ENCODE assay signal across 1 cellular context in the genomic region with DNA sequence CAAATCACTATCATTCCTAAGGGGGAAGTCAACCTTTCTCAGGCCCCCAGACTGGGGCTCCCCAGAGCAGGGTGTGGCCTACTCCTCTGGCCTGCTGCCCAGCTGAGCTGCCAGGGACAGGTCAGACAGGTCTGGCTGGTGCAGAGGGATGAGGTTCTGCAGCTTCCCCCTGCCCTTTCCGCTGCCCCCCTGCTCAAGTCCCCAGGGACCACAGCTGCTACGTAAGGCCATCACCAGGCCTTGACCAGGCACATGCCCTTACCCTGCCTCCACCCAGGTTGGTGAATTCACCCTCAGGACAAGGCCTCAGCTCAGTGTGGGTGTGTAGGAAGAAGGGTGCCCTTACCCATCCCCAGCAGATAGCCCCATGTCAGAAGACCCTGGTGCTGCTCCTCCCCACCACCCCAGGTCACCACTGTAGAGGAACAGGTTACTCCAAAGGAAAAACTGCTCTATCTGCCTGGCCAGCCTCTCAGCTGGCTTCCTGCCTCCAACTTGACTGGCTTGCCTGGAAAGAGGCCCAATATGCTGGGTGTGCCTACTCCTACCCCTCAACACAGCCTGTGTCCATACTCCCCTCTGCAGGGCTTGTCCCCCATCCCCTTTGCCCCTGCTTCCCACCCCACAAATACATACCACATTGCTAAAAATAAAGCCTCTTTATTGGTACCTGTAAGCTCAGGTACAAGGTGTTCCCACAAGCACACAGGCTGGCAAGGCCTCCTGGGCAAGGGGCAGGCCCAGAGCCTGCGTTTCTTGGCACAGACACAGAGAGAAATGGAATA.
A peak's percentile ranks its signal among the peaks of the same experiment; 100 is the strongest.
TF ChIP-seq lines count a peak whose summit lies in the region.

No MANE protein-coding gene starts in this region.

TF ChIP-seq in K562, 482 proteins besides CTCF, POLR2A, EP300 and RAD21 (continued from another document and continues in another):
- TF ChIP-seq BRD9 (IDR thresholded peaks at IDR 0.05; ENCODE audit: low read depth, partially characterized antibody) (no peak), ZKSCAN1 (IDR thresholded peaks at IDR 0.05; ENCODE audit: low read depth, low read length) (no peak), TEAD2 (tag; IDR thresholded peaks at IDR 0.05) (no peak), POLR2AphosphoS2 (IDR thresholded peaks at IDR 0.05; ENCODE audit: low read length) (peak; percentile 61; the same call in 1 of the 2 replicates), HOMEZ (CRISPR knock-in tag; IDR thresholded peaks at IDR 0.05) (no peak), HDGF (IDR thresholded peaks at IDR 0.05) (no peak), ZBTB8A (IDR thresholded peaks at IDR 0.05; ENCODE audit: partially characterized antibody) (no peak), NCOA2 (IDR thresholded peaks at IDR 0.05; ENCODE audit: partially characterized antibody in 2 of 2) (no peak), SAFB (IDR thresholded peaks at IDR 0.05; ENCODE audit: borderline replicate concordance, low read depth, low read length) (no peak), POLR2G (IDR thresholded peaks at IDR 0.05; ENCODE audit: low read depth, low read length) (peak; percentile 69), ZNF79 (CRISPR knock-in tag; IDR thresholded peaks at IDR 0.05; ENCODE audit: low read depth) (no peak), NBN (IDR thresholded peaks at IDR 0.05; ENCODE audit: low read depth) (no peak), SUPT5H (IDR thresholded peaks at IDR 0.05) (peak; percentile 29; the same call in 1 of the 2 replicates), NFIC (IDR thresholded peaks at IDR 0.05) (peak; percentile 54; the same call in 1 of the 2 replicates), ESRRA (IDR thresholded peaks at IDR 0.05; ENCODE audit: borderline replicate concordance, low read depth) (no peak), DMBX1 (CRISPR knock-in tag; IDR thresholded peaks at IDR 0.05; ENCODE audit: borderline replicate concordance) (no peak), ZNF232 (CRISPR knock-in tag; IDR thresholded peaks at IDR 0.05) (no peak), SRSF1 (IDR thresholded peaks at IDR 0.05; ENCODE audit: low read depth, low read length) (no peak), ZNF699 (CRISPR knock-in tag; IDR thresholded peaks at IDR 0.05; ENCODE audit: insufficient replicate concordance) (no peak), SFPQ (IDR thresholded peaks at IDR 0.05; ENCODE audit: low read depth, low read length) (no peak), PTBP1 (IDR thresholded peaks at IDR 0.05; ENCODE audit: low read depth, low read length) (no peak), KDM4B (IDR thresholded peaks at IDR 0.05; ENCODE audit: borderline replicate concordance in 2 of 2, low read depth in 1 of 2) (no peak), MCM2 (IDR thresholded peaks at IDR 0.05; ENCODE audit: low read depth) (no peak), SPI1 (IDR thresholded peaks at IDR 0.05; ENCODE audit: borderline replicate concordance, low read depth, low read length) (peak; percentile 25; the same call in 1 of the 2 replicates), MTA3 (IDR thresholded peaks at IDR 0.05; ENCODE audit: borderline replicate concordance) (no peak), ERF (CRISPR knock-in tag; IDR thresholded peaks at IDR 0.05) (peak; percentile 57; the same call in 1 of the 2 replicates)
- TF ChIP-seq, protein P1, sequence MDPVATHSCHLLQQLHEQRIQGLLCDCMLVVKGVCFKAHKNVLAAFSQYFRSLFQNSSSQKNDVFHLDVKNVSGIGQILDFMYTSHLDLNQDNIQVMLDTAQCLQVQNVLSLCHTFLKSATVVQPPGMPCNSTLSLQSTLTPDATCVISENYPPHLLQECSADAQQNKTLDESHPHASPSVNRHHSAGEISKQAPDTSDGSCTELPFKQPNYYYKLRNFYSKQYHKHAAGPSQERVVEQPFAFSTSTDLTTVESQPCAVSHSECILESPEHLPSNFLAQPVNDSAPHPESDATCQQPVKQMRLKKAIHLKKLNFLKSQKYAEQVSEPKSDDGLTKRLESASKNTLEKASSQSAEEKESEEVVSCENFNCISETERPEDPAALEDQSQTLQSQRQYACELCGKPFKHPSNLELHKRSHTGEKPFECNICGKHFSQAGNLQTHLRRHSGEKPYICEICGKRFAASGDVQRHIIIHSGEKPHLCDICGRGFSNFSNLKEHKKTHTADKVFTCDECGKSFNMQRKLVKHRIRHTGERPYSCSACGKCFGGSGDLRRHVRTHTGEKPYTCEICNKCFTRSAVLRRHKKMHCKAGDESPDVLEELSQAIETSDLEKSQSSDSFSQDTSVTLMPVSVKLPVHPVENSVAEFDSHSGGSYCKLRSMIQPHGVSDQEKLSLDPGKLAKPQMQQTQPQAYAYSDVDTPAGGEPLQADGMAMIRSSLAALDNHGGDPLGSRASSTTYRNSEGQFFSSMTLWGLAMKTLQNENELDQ (CRISPR knock-in tag; IDR thresholded peaks at IDR 0.05; ENCODE audit: borderline replicate concordance), result 0 out of 2 replicates have a peak, but pooled peaks have one; percentile 48
- TF ChIP-seq, protein P2, sequence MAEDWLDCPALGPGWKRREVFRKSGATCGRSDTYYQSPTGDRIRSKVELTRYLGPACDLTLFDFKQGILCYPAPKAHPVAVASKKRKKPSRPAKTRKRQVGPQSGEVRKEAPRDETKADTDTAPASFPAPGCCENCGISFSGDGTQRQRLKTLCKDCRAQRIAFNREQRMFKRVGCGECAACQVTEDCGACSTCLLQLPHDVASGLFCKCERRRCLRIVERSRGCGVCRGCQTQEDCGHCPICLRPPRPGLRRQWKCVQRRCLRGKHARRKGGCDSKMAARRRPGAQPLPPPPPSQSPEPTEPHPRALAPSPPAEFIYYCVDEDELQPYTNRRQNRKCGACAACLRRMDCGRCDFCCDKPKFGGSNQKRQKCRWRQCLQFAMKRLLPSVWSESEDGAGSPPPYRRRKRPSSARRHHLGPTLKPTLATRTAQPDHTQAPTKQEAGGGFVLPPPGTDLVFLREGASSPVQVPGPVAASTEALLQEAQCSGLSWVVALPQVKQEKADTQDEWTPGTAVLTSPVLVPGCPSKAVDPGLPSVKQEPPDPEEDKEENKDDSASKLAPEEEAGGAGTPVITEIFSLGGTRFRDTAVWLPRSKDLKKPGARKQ (CRISPR knock-in tag; IDR thresholded peaks at IDR 0.05), result no peak
- TF ChIP-seq, protein P3, sequence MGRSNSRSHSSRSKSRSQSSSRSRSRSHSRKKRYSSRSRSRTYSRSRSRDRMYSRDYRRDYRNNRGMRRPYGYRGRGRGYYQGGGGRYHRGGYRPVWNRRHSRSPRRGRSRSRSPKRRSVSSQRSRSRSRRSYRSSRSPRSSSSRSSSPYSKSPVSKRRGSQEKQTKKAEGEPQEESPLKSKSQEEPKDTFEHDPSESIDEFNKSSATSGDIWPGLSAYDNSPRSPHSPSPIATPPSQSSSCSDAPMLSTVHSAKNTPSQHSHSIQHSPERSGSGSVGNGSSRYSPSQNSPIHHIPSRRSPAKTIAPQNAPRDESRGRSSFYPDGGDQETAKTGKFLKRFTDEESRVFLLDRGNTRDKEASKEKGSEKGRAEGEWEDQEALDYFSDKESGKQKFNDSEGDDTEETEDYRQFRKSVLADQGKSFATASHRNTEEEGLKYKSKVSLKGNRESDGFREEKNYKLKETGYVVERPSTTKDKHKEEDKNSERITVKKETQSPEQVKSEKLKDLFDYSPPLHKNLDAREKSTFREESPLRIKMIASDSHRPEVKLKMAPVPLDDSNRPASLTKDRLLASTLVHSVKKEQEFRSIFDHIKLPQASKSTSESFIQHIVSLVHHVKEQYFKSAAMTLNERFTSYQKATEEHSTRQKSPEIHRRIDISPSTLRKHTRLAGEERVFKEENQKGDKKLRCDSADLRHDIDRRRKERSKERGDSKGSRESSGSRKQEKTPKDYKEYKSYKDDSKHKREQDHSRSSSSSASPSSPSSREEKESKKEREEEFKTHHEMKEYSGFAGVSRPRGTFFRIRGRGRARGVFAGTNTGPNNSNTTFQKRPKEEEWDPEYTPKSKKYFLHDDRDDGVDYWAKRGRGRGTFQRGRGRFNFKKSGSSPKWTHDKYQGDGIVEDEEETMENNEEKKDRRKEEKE (IDR thresholded peaks at IDR 0.05; ENCODE audit: borderline replicate concordance in 1 of 2, control insufficient read depth in 1 of 2, low read depth in 2 of 2, low read length in 1 of 2), result peak in 1 of 2 experiments; percentile 21; a peak in 1 of 4 replicates
- TF ChIP-seq, protein P4, sequence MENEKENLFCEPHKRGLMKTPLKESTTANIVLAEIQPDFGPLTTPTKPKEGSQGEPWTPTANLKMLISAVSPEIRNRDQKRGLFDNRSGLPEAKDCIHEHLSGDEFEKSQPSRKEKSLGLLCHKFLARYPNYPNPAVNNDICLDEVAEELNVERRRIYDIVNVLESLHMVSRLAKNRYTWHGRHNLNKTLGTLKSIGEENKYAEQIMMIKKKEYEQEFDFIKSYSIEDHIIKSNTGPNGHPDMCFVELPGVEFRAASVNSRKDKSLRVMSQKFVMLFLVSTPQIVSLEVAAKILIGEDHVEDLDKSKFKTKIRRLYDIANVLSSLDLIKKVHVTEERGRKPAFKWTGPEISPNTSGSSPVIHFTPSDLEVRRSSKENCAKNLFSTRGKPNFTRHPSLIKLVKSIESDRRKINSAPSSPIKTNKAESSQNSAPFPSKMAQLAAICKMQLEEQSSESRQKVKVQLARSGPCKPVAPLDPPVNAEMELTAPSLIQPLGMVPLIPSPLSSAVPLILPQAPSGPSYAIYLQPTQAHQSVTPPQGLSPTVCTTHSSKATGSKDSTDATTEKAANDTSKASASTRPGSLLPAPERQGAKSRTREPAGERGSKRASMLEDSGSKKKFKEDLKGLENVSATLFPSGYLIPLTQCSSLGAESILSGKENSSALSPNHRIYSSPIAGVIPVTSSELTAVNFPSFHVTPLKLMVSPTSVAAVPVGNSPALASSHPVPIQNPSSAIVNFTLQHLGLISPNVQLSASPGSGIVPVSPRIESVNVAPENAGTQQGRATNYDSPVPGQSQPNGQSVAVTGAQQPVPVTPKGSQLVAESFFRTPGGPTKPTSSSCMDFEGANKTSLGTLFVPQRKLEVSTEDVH (IDR thresholded peaks at IDR 0.05; ENCODE audit: low read depth, partially characterized antibody), result no peak
- TF ChIP-seq, protein P5, sequence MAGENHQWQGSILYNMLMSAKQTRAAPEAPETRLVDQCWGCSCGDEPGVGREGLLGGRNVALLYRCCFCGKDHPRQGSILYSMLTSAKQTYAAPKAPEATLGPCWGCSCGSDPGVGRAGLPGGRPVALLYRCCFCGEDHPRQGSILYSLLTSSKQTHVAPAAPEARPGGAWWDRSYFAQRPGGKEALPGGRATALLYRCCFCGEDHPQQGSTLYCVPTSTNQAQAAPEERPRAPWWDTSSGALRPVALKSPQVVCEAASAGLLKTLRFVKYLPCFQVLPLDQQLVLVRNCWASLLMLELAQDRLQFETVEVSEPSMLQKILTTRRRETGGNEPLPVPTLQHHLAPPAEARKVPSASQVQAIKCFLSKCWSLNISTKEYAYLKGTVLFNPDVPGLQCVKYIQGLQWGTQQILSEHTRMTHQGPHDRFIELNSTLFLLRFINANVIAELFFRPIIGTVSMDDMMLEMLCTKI (IDR thresholded peaks at IDR 0.05; ENCODE audit: partially characterized antibody), result no peak
- TF ChIP-seq, protein P6, sequence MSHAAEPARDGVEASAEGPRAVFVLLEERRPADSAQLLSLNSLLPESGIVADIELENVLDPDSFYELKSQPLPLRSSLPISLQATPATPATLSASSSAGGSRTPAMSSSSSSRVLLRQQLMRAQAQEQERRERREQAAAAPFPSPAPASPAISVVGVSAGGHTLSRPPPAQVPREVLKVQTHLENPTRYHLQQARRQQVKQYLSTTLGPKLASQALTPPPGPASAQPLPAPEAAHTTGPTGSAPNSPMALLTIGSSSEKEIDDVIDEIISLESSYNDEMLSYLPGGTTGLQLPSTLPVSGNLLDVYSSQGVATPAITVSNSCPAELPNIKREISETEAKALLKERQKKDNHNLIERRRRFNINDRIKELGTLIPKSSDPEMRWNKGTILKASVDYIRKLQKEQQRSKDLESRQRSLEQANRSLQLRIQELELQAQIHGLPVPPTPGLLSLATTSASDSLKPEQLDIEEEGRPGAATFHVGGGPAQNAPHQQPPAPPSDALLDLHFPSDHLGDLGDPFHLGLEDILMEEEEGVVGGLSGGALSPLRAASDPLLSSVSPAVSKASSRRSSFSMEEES (CRISPR knock-in tag; IDR thresholded peaks at IDR 0.05), result no peak
- TF ChIP-seq, protein P7, sequence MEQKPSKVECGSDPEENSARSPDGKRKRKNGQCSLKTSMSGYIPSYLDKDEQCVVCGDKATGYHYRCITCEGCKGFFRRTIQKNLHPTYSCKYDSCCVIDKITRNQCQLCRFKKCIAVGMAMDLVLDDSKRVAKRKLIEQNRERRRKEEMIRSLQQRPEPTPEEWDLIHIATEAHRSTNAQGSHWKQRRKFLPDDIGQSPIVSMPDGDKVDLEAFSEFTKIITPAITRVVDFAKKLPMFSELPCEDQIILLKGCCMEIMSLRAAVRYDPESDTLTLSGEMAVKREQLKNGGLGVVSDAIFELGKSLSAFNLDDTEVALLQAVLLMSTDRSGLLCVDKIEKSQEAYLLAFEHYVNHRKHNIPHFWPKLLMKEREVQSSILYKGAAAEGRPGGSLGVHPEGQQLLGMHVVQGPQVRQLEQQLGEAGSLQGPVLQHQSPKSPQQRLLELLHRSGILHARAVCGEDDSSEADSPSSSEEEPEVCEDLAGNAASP (IDR thresholded peaks at IDR 0.05), result no peak
- TF ChIP-seq, protein P8, sequence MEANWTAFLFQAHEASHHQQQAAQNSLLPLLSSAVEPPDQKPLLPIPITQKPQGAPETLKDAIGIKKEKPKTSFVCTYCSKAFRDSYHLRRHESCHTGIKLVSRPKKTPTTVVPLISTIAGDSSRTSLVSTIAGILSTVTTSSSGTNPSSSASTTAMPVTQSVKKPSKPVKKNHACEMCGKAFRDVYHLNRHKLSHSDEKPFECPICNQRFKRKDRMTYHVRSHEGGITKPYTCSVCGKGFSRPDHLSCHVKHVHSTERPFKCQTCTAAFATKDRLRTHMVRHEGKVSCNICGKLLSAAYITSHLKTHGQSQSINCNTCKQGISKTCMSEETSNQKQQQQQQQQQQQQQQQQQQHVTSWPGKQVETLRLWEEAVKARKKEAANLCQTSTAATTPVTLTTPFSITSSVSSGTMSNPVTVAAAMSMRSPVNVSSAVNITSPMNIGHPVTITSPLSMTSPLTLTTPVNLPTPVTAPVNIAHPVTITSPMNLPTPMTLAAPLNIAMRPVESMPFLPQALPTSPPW (CRISPR knock-in tag; IDR thresholded peaks at IDR 0.05), result 0 out of 2 replicates have a peak, but pooled peaks have one; percentile 22
